In genomic region chr17:43403846-43404245, GRCh38 we compare ENCODE assay signal across 18 cellular contexts. TPM values are rescaled to one million over a fixed set of nuclear protein-coding genes. Genes with fewer than 3 reads are reported as not detected.
DNase-seq lines count a peak whose midpoint lies in the region; ATAC-seq and TF ChIP-seq lines count a peak whose summit lies in the region.
"Had no signal": no experiment of that assay in that cellular context is flagged by ENCODE, and none has a peak within 500 bp of the region (broad histone marks: within the 10 kb centered on the region; RNA-seq: fewer than 3 reads in every experiment).

No MANE protein-coding gene starts in this region.

- H3K27ac ChIP-seq in liver (ENCODE audit: low read depth in 1 of 2, low read length in 2 of 2) = peak overlapping the region in 1 of 2 donors; percentile 39

- peak; percentile 76 for DNase-seq in BE2C
- peak; percentile 51 for DNase-seq in NCI-H69 (lab: John Stamatoyannopoulos, UW)
- DNase-seq in stimulated activated naive CD8-positive, alpha-beta T cell treated with anti-CD3 and anti-CD28 coated beads, Interleukin-15, amount 100 ng/mL, for 72 hours = no peak
- DNase-seq in NCI-H1417 (lab: John Stamatoyannopoulos, UW) = no peak
- DNase-seq in activated CD8-positive, alpha-beta T cell treated with anti-CD3 and anti-CD28 coated beads, Interleukin-2, amount 10 ng/mL, durations not matched to agents 7 days and 5 days = no peak
- no peak for DNase-seq in COR-L47 (lab: John Stamatoyannopoulos, UW)
- DNase-seq: ACHN; activated CD8-positive, alpha-beta memory T cell treated with anti-CD3 and anti-CD28 coated beads, Interleukin-2, amount 10 ng/mL, durations not matched to agents 7 days and 5 days; HFFc6; MM.1S; NCI-H1694 treated with DMSO at 0.1 percent for 48 hours; stimulated activated CD4-positive, alpha-beta T cell treated with anti-CD3 and anti-CD28 coated beads, Interleukin-12 subunit alpha, Interleukin-12 subunit beta, amount 100 ng/mL, for 4 hours; stimulated activated CD8-positive, alpha-beta memory T cell treated with anti-CD3 and anti-CD28 coated beads, Interleukin-4, amount 100 ng/mL, for 48 hours had no signal

- peaks cover 6% of the 10 kb centered on the region for H3K27me3 Mint-ChIP-seq in brain
- H3K27me3 Mint-ChIP-seq in stimulated activated naive CD8-positive, alpha-beta T cell treated with anti-CD3 and anti-CD28 coated beads, Interleukin-15, amount 100 ng/mL, for 72 hours = no peaks in the 10 kb centered on the region
- H3K27me3 Mint-ChIP-seq in activated CD8-positive, alpha-beta T cell treated with anti-CD3 and anti-CD28 coated beads, Interleukin-2, amount 10 ng/mL, durations not matched to agents 7 days and 5 days (ENCODE audit: low read depth) = peaks cover 7% of the 10 kb centered on the region

- no peak for ATAC-seq in stimulated activated naive CD8-positive, alpha-beta T cell treated with anti-CD3 and anti-CD28 coated beads, Interleukin-15, amount 100 ng/mL, for 72 hours
- ATAC-seq in activated CD8-positive, alpha-beta T cell treated with anti-CD3 and anti-CD28 coated beads, Interleukin-2, amount 10 ng/mL, durations not matched to agents 7 days and 5 days = no peak
- ATAC-seq: activated CD8-positive, alpha-beta memory T cell treated with anti-CD3 and anti-CD28 coated beads, Interleukin-2, amount 10 ng/mL, durations not matched to agents 7 days and 5 days had no signal

- WGBS in liver = 81% methylated on average over 5 of the region's 5 CpGs

- peaks cover 48% of the 10 kb centered on the region for H3K4me1 Mint-ChIP-seq in brain
- H3K4me1 Mint-ChIP-seq in stimulated activated naive CD8-positive, alpha-beta T cell treated with anti-CD3 and anti-CD28 coated beads, Interleukin-15, amount 100 ng/mL, for 72 hours = peaks cover 23% of the 10 kb centered on the region
- peaks cover 14% of the 10 kb centered on the region for H3K4me1 Mint-ChIP-seq in activated CD8-positive, alpha-beta T cell treated with anti-CD3 and anti-CD28 coated beads, Interleukin-2, amount 10 ng/mL, durations not matched to agents 7 days and 5 days (ENCODE audit: low read depth)

- no peak overlapping the region for H3K4me3 ChIP-seq in BE2C (ENCODE audit: low read depth, low read length)
- no peak overlapping the region for H3K4me3 ChIP-seq in liver (ENCODE audit: low read depth in 1 of 3, low read length in 3 of 3)

- CTCF ChIA-PET in activated CD8-positive, alpha-beta T cell treated with anti-CD3 and anti-CD28 coated beads, Interleukin-2, amount 10 ng/mL, durations not matched to agents 7 days and 5 days (lab: Charles Lee) = interaction anchor here (1.6 to 1.7 kb wide), 2 partner anchors 10 to 80 kb away, joined by 8 to 11 read pairs; partner anchors contain the start of gene DHX8

- no peak overlapping the region for H3K4me3 Mint-ChIP-seq in brain
- no peak overlapping the region for H3K4me3 Mint-ChIP-seq in stimulated activated naive CD8-positive, alpha-beta T cell treated with anti-CD3 and anti-CD28 coated beads, Interleukin-15, amount 100 ng/mL, for 72 hours
- no peak overlapping the region for H3K4me3 Mint-ChIP-seq in activated CD8-positive, alpha-beta T cell treated with anti-CD3 and anti-CD28 coated beads, Interleukin-2, amount 10 ng/mL, durations not matched to agents 7 days and 5 days
- H3K4me3 Mint-ChIP-seq: activated CD8-positive, alpha-beta memory T cell treated with anti-CD3 and anti-CD28 coated beads, Interleukin-2, amount 10 ng/mL, durations not matched to agents 7 days and 5 days; HFFc6; neural crest cell; T-helper 1 cell treated with Interleukin-12 subunit alpha and Interleukin-12 subunit beta and Interleukin-4 antibody, amounts not matched to agents 30 μg/mL and 1 μg/mL, for 36 hours had no signal

- no peaks in the 10 kb centered on the region for H3K9me3 ChIP-seq in BE2C
- H3K9me3 ChIP-seq in liver (ENCODE audit: control insufficient read depth in 4 of 4, low read length in 3 of 4) = no peaks in the 10 kb centered on the region

- H3K27ac Mint-ChIP-seq in brain = peak overlapping the region in 3 of 5 experiments; percentile 51 to 82 (median 57)
- H3K27ac Mint-ChIP-seq in stimulated activated naive CD8-positive, alpha-beta T cell treated with anti-CD3 and anti-CD28 coated beads, Interleukin-15, amount 100 ng/mL, for 72 hours = no peak overlapping the region
- H3K27ac Mint-ChIP-seq in activated CD8-positive, alpha-beta T cell treated with anti-CD3 and anti-CD28 coated beads, Interleukin-2, amount 10 ng/mL, durations not matched to agents 7 days and 5 days = no peak overlapping the region
- H3K27ac Mint-ChIP-seq: activated CD8-positive, alpha-beta memory T cell treated with anti-CD3 and anti-CD28 coated beads, Interleukin-2, amount 10 ng/mL, durations not matched to agents 7 days and 5 days; activated T-helper 2 cell treated with anti-CD3 and anti-CD28 coated beads, Interferon-gamma antibody, Interleukin-2, Interleukin-4, amounts not matched to agents 10 μg/mL and 5 μg/mL and 100 μg/mL, durations not matched to agents 14 hours and 24 hours and 36 hours; T-helper 1 cell treated with Interleukin-12 subunit alpha and Interleukin-12 subunit beta and Interleukin-4 antibody, amounts not matched to agents 30 μg/mL and 1 μg/mL, for 36 hours had no signal

- peak; percentile 15; the same call in 1 of the 2 replicates for TF ChIP-seq CTCF in BE2C (IDR thresholded peaks at IDR 0.05; ENCODE audit: low read depth, low read length)
- TF ChIP-seq CTCF in brain (conservative IDR thresholded peaks at IDR 0.05) = no peak
- no peak for TF ChIP-seq CTCF in liver (IDR thresholded peaks at IDR 0.05; ENCODE audit: low read depth, low read length, missing input control)

- H3K9ac ChIP-seq in liver (ENCODE audit: low read depth in 1 of 2, low read length in 2 of 2) = no peak overlapping the region

- peak in 1 of 2 donors; percentile 5 for TF ChIP-seq RAD21 in liver (IDR thresholded peaks at IDR 0.05)

- POLR2A ChIA-PET in activated CD8-positive, alpha-beta T cell treated with anti-CD3 and anti-CD28 coated beads, Interleukin-2, amount 10 ng/mL, durations not matched to agents 7 days and 5 days (lab: Charles Lee) = interaction anchor here (0.9 to 1.2 kb wide), 3 partner anchors 16 to 87 kb away, joined by 4 to 5 read pairs (median 4); no protein-coding TSS in a partner anchor

- H3K9me3 Mint-ChIP-seq in brain = peaks cover 0 to 3% (median 0%) of the 10 kb centered on the region in 5 experiments
- no peaks in the 10 kb centered on the region for H3K9me3 Mint-ChIP-seq in stimulated activated naive CD8-positive, alpha-beta T cell treated with anti-CD3 and anti-CD28 coated beads, Interleukin-15, amount 100 ng/mL, for 72 hours
- H3K9me3 Mint-ChIP-seq in activated CD8-positive, alpha-beta T cell treated with anti-CD3 and anti-CD28 coated beads, Interleukin-2, amount 10 ng/mL, durations not matched to agents 7 days and 5 days (ENCODE audit: insufficient read depth) = no peaks in the 10 kb centered on the region
- H3K9me3 Mint-ChIP-seq: activated T-helper 2 cell treated with anti-CD3 and anti-CD28 coated beads, Interferon-gamma antibody, Interleukin-2, Interleukin-4, amounts not matched to agents 10 μg/mL and 5 μg/mL and 100 μg/mL, durations not matched to agents 14 hours and 24 hours and 36 hours; HFFc6; neural crest cell; T-helper 1 cell treated with Interleukin-12 subunit alpha and Interleukin-12 subunit beta and Interleukin-4 antibody, amounts not matched to agents 30 μg/mL and 1 μg/mL, for 36 hours had no signal

- H3K4me1 ChIP-seq in BE2C = peaks cover 18% of the 10 kb centered on the region
- H3K4me1 ChIP-seq in liver (ENCODE audit: control insufficient read depth in 4 of 4, insufficient read depth in 4 of 4, low read length in 3 of 4) = peaks cover 2 to 20% (median 8%) of the 10 kb centered on the region in 4 donors

- H3K36me3 Mint-ChIP-seq in brain = peaks cover 25% of the 10 kb centered on the region
- no peaks in the 10 kb centered on the region for H3K36me3 Mint-ChIP-seq in activated CD8-positive, alpha-beta T cell treated with anti-CD3 and anti-CD28 coated beads, Interleukin-2, amount 10 ng/mL, durations not matched to agents 7 days and 5 days (ENCODE audit: low read depth)
- H3K36me3 Mint-ChIP-seq: activated CD8-positive, alpha-beta memory T cell treated with anti-CD3 and anti-CD28 coated beads, Interleukin-2, amount 10 ng/mL, durations not matched to agents 7 days and 5 days had no signal

- peaks cover 25% of the 10 kb centered on the region for H3K36me3 ChIP-seq in BE2C
- H3K36me3 ChIP-seq in liver (ENCODE audit: control insufficient read depth in 4 of 4, insufficient read depth in 3 of 4, low read depth in 1 of 4, low read length in 3 of 4) = peaks cover 0 to 4% (median 0%) of the 10 kb centered on the region in 4 donors

- H3K27me3 ChIP-seq in BE2C = no peaks in the 10 kb centered on the region
- no peaks in the 10 kb centered on the region for H3K27me3 ChIP-seq in liver (ENCODE audit: control insufficient read depth in 4 of 4, insufficient read depth in 4 of 4, low read length in 3 of 4)

TF ChIP-seq in liver, 16 proteins besides CTCF, POLR2A, EP300 and RAD21:
- TF ChIP-seq FOXA2 (IDR thresholded peaks at IDR 0.05) (no peak), MAX (IDR thresholded peaks at IDR 0.05) (no peak), NR2F2 (IDR thresholded peaks at IDR 0.05) (peak; percentile 60)
TF ChIP-seq in liver: peak in this region for 1.

RNA-seq across cellular contexts. Expression of gene ARL4D, which starts 5.1 kb away (rescaled TPM):
- 78.8 TPM for polyA plus RNA-seq in BE2C (2012; ENCODE audit: insufficient read depth, insufficient read length, low read depth)
- polyA plus RNA-seq in brain (ENCODE audit: insufficient read depth, low read depth, low replicate concordance) (9.2 TPM), liver (10 to 100 TPM; 19.9 to 39.2 TPM)
- 10 to 100 TPM; 13.6 to 15.3 TPM for total RNA-seq in liver
- total RNA-seq in activated CD8-positive, alpha-beta T cell treated with anti-CD3 and anti-CD28 coated beads, Interleukin-2, amount 10 ng/mL, durations not matched to agents 7 days and 5 days = 1 to 10 TPM; 2.9 to 4.2 TPM

Comparison
In these comparisons a context has a peak if more than half of its experiments do, and no peak if none do; other contexts are left out.
1. DNase-seq: peak in BE2C (single experiment) and NCI-H69 (single experiment); none in stimulated activated naive CD8-positive, alpha-beta T cell treated with anti-CD3 and anti-CD28 coated beads, Interleukin-15, amount 100 ng/mL, for 72 hours (0 of 2), NCI-H1417 (0 of 3), activated CD8-positive, alpha-beta T cell treated with anti-CD3 and anti-CD28 coated beads, Interleukin-2, amount 10 ng/mL, durations not matched to agents 7 days and 5 days (single experiment) and COR-L47 (single experiment).
2. H3K27ac Mint-ChIP-seq: peak in brain (3 of 5); none in stimulated activated naive CD8-positive, alpha-beta T cell treated with anti-CD3 and anti-CD28 coated beads, Interleukin-15, amount 100 ng/mL, for 72 hours (0 of 2) and activated CD8-positive, alpha-beta T cell treated with anti-CD3 and anti-CD28 coated beads, Interleukin-2, amount 10 ng/mL, durations not matched to agents 7 days and 5 days (single experiment).